Comparison of ENCODE assay signal across 8 cellular contexts in genomic region chr11:3057069-3057963, GRCh38. TPM values are rescaled to one million over a fixed set of nuclear protein-coding genes. Genes with fewer than 3 reads are reported as not detected.
DNase-seq lines count a peak whose midpoint lies in the region; ATAC-seq, FAIRE-seq and TF ChIP-seq lines count a peak whose summit lies in the region.

Gene CARS1 (minus strand): TSS chr11:3057423. CDS start chr11:3057367, 56 bp downstream.

- peak within 1 kb of the TSS; percentile 79 for H3K27ac Mint-ChIP-seq in CD8-positive, alpha-beta T cell

- peak; percentile 79 to 94 (median 92) for DNase-seq in CD8-positive, alpha-beta T cell
- DNase-seq in HS-27A (ENCODE audit: low read depth) (peak; percentile 66), NOMO-1 (lab: John Stamatoyannopoulos, UW; ENCODE audit: unreplicated experiment in 2 of 2) (peak; percentile 78 to 89), H1 (ENCODE audit: low read depth in 1 of 2, low spot score in 2 of 2) (peak; percentile 59 to 91), mesenchymal stem cell (peak; percentile 97)
- DNase-seq in stimulated activated CD8-positive, alpha-beta memory T cell treated with anti-CD3 and anti-CD28 coated beads, Interleukin-12 subunit alpha, Interleukin-12 subunit beta, amount 100 ng/mL, for 4 hours (ENCODE audit: low read depth), result peak; percentile 90

- WGBS in H1 (ENCODE audit: extremely low coverage in 1 of 2, insufficient coverage in 1 of 2, insufficient read length in 1 of 2, insufficient replicate concordance in 2 of 2, low coverage in 1 of 2, low lambda C conversion rate in 2 of 2, missing lambda C conversion rate in 1 of 2), 2 experiments, result 5% methylated on average over 58 of the region's 68 CpGs; no CpG with 5 or more reads in 1 of the 2 experiments
- WGBS in mesenchymal stem cell, result 2% methylated on average over 64 of the region's 68 CpGs

- peaks cover 38% of the 10 kb centered on the region for H3K4me1 Mint-ChIP-seq in CD8-positive, alpha-beta T cell (ENCODE audit: low read depth)

- TF ChIP-seq EP300 in H1 (IDR thresholded peaks at IDR 0.05; ENCODE audit: borderline replicate concordance in 1 of 2, low read depth in 2 of 2, low read length in 2 of 2), result no peak

- H4K91ac ChIP-seq in H1 (replicated peaks; ENCODE audit: insufficient read length, low read length), result peak within 1 kb of the TSS; percentile 91
- H4K91ac ChIP-seq in mesenchymal stem cell (ENCODE audit: low read length), result peak within 1 kb of the TSS; percentile 96

- peak within 1 kb of the TSS; percentile 98 for H4K5ac ChIP-seq in H1 (ENCODE audit: insufficient read length, low read depth, low read length)

- H3K9ac ChIP-seq in H1 (replicated peaks in 1 of 4; ENCODE audit: extremely low read depth in 1 of 4, low read depth in 3 of 4, low read length in 3 of 4) (peak within 1 kb of the TSS; percentile 78 to 91 (median 89)), mesenchymal stem cell (ENCODE audit: low read length) (peak within 1 kb of the TSS; percentile 97)

- ATAC-seq in CD8-positive, alpha-beta T cell, result peak; percentile 97
- peak; percentile 98 for ATAC-seq in GM19467 (IDR thresholded peaks at IDR 0.05; ENCODE audit: unreplicated experiment)

- H3K4me1 ChIP-seq in CD8-positive, alpha-beta T cell (ENCODE audit: insufficient read depth, low read length), result peaks cover 17% of the 10 kb centered on the region
- peaks cover 0 to 12% (median 5%) of the 10 kb centered on the region in 4 experiments; a peak in 5 of 7 replicates for H3K4me1 ChIP-seq in H1 (replicated peaks in 1 of 4; ENCODE audit: control insufficient read depth in 3 of 4, insufficient read depth in 4 of 4, low read length in 3 of 4)
- peaks cover 24% of the 10 kb centered on the region for H3K4me1 ChIP-seq in mesenchymal stem cell (ENCODE audit: control insufficient read depth, insufficient read depth, low read depth, low read length)

- no peaks in the 10 kb centered on the region for H3K9me3 Mint-ChIP-seq in CD8-positive, alpha-beta T cell

- POLR2A ChIA-PET in CD8-positive, alpha-beta T cell (lab: Charles Lee), result interaction anchor here (0.6 to 1.7 kb wide), 6 partner anchors 20 to 553 kb away, joined by 3 to 8 read pairs (median 4); partner anchors contain the start of gene NAP1L4
- POLR2A ChIA-PET in activated CD8-positive, alpha-beta memory T cell treated with anti-CD3 and anti-CD28 coated beads for 36 hours (lab: Charles Lee), result interaction anchor here (0.7 to 1.2 kb wide), 6 partner anchors 34 to 322 kb away, joined by 3 to 4 read pairs (median 4); partner anchors contain the start of genes NAP1L4, PHLDA2 and ZNF195
- POLR2A ChIA-PET in H1 (lab: Charles Lee; ENCODE audit: partially characterized antibody), result interaction anchor here (0.6 to 3.7 kb wide), 24 partner anchors 8 to 322 kb away, joined by 3 to 32 read pairs (median 4); partner anchors contain the start of genes NAP1L4 and ZNF195

- H3K27me3 Mint-ChIP-seq in CD8-positive, alpha-beta T cell (ENCODE audit: low read depth), result no peaks in the 10 kb centered on the region

- H3K36me3 Mint-ChIP-seq in CD8-positive, alpha-beta T cell, result peaks cover 12% of the 10 kb centered on the region

- H3K4ac ChIP-seq in H1 (replicated peaks; ENCODE audit: insufficient read length, low read depth, low read length) (peak within 1 kb of the TSS; percentile 21), mesenchymal stem cell (ENCODE audit: low read depth in 1 of 2, low read length in 2 of 2) (peak within 1 kb of the TSS; percentile 86 to 97)

- H3K18ac ChIP-seq in H1 (ENCODE audit: extremely low read depth, low read length), result peak within 1 kb of the TSS; percentile 99
- peak within 1 kb of the TSS; percentile 90 to 95 for H3K18ac ChIP-seq in mesenchymal stem cell (ENCODE audit: low read depth in 1 of 2, low read length in 2 of 2)

- H4K20me1 ChIP-seq in H1 (replicated peaks in 1 of 2; ENCODE audit: control insufficient read depth in 1 of 2, insufficient read depth in 2 of 2, low read length in 2 of 2), result peaks cover 10 to 14% of the 10 kb centered on the region in 2 experiments

- no peak within 1 kb of the TSS for H3K23ac ChIP-seq in H1 (ENCODE audit: insufficient read length)
- peak within 1 kb of the TSS; percentile 24 to 77 for H3K23ac ChIP-seq in mesenchymal stem cell (ENCODE audit: low read length in 2 of 2)

- H2BK120ac ChIP-seq in H1 (replicated peaks; ENCODE audit: low read depth, low read length) (peak within 1 kb of the TSS; percentile 86), mesenchymal stem cell (ENCODE audit: low read depth, low read length) (peak within 1 kb of the TSS; percentile 98)

- no peak for TF ChIP-seq CTCF in CD8-positive, alpha-beta T cell (IDR thresholded peaks at IDR 0.05)
- TF ChIP-seq CTCF in H1 (IDR thresholded peaks at IDR 0.05; ENCODE audit: control extremely low read depth in 1 of 3, insufficient read depth in 1 of 3, low read depth in 1 of 3, low read length in 3 of 3), result no peak

- peaks cover 15% of the 10 kb centered on the region for H3K79me1 ChIP-seq in H1 (ENCODE audit: low read depth, low read length)
- peaks cover 14% of the 10 kb centered on the region for H3K79me1 ChIP-seq in mesenchymal stem cell (replicated peaks; ENCODE audit: low read length, poor library complexity, severe bottlenecking)

- H3K4me3 ChIP-seq in CD8-positive, alpha-beta T cell (ENCODE audit: low read depth, low read length), result peak within 1 kb of the TSS; percentile 93
- H3K4me3 ChIP-seq in H1 (ENCODE audit: extremely low read depth in 1 of 4, insufficient read depth in 2 of 4, low read depth in 3 of 4, low read length in 4 of 4) (peak within 1 kb of the TSS; percentile 80 to 96 (median 87)), mesenchymal stem cell (ENCODE audit: insufficient read depth in 1 of 2, low read depth in 1 of 2, low read length in 2 of 2) (peak within 1 kb of the TSS; percentile 96)

- H3K9me3 ChIP-seq in CD8-positive, alpha-beta T cell (ENCODE audit: low read length), result no peaks in the 10 kb centered on the region
- H3K9me3 ChIP-seq in H1 (ENCODE audit: insufficient read depth in 2 of 2, low read depth in 1 of 2, low read length in 1 of 2), result no peaks in the 10 kb centered on the region
- no peaks in the 10 kb centered on the region for H3K9me3 ChIP-seq in mesenchymal stem cell (ENCODE audit: control insufficient read depth, low read length)

- H3K79me2 ChIP-seq in H1 (ENCODE audit: control insufficient read depth in 1 of 2, insufficient read depth in 2 of 2, low read length in 2 of 2), result peaks cover 21 to 42% of the 10 kb centered on the region in 2 experiments

- peak within 1 kb of the TSS; percentile 87 for H3K4me3 Mint-ChIP-seq in CD8-positive, alpha-beta T cell

- no peak for TF ChIP-seq RAD21 in H1 (IDR thresholded peaks at IDR 0.05 in 1 of 2, conservative IDR thresholded peaks at IDR 0.05 in 1 of 2; ENCODE audit: low read depth in 2 of 2, low read length in 2 of 2)

- no peaks in the 10 kb centered on the region for H3K27me3 ChIP-seq in CD8-positive, alpha-beta T cell (ENCODE audit: insufficient read depth, low read length)
- no peaks in the 10 kb centered on the region for H3K27me3 ChIP-seq in H1 (replicated peaks in 1 of 4; ENCODE audit: control insufficient read depth in 3 of 4, extremely low read depth in 1 of 4, insufficient read depth in 3 of 4, low read length in 3 of 4)
- H3K27me3 ChIP-seq in mesenchymal stem cell (ENCODE audit: control insufficient read depth in 1 of 2, insufficient read depth in 1 of 2, low read length in 2 of 2), result no peaks in the 10 kb centered on the region

- no peak within 1 kb of the TSS for H2AK5ac ChIP-seq in H1 (ENCODE audit: low read depth, low read length)
- H2AK5ac ChIP-seq in mesenchymal stem cell (ENCODE audit: low read length, severe bottlenecking), result no peak within 1 kb of the TSS

- H2BK12ac ChIP-seq in H1 (ENCODE audit: low read depth, low read length) (peak within 1 kb of the TSS; percentile 39; the same call in 1 of the 2 replicates), mesenchymal stem cell (ENCODE audit: low read length in 2 of 2) (peak within 1 kb of the TSS; percentile 71 to 90)

- no peak within 1 kb of the TSS for H2BK20ac ChIP-seq in H1 (ENCODE audit: low read length)

- H2BK15ac ChIP-seq in H1 (ENCODE audit: low read length) (peak within 1 kb of the TSS; percentile 92; the same call in 1 of the 2 replicates), mesenchymal stem cell (ENCODE audit: low read depth, poor library complexity, severe bottlenecking) (peak within 1 kb of the TSS; percentile 93)

- peak within 1 kb of the TSS; percentile 90 for H3K14ac ChIP-seq in H1 (ENCODE audit: insufficient read length)
- H3K14ac ChIP-seq in mesenchymal stem cell (ENCODE audit: low read length in 2 of 2), result peak within 1 kb of the TSS in 1 of 2 experiments; percentile 57

- H2AFZ ChIP-seq in H1 (ENCODE audit: low read length), result peak within 1 kb of the TSS; percentile 74; the same call in 1 of the 2 replicates
- peak within 1 kb of the TSS; percentile 94 for H2AFZ ChIP-seq in mesenchymal stem cell (ENCODE audit: low read depth, low read length)

- H3K36me3 ChIP-seq in CD8-positive, alpha-beta T cell (ENCODE audit: insufficient read depth, low read length), result no peaks in the 10 kb centered on the region
- peaks cover 0 to 14% (median 2%) of the 10 kb centered on the region in 4 experiments; a peak in 3 of 8 replicates for H3K36me3 ChIP-seq in H1 (ENCODE audit: control insufficient read depth in 2 of 4, insufficient read depth in 4 of 4, low read length in 3 of 4)
- peaks cover 15 to 23% of the 10 kb centered on the region in 2 experiments for H3K36me3 ChIP-seq in mesenchymal stem cell (ENCODE audit: control insufficient read depth in 1 of 2, insufficient read depth in 2 of 2, low read depth in 1 of 2, low read length in 2 of 2)

- H3K56ac ChIP-seq in H1 (replicated peaks; ENCODE audit: insufficient read length, low read depth, low read length), result peak within 1 kb of the TSS; percentile 90

- TF ChIP-seq POLR2A in H1 (IDR thresholded peaks at IDR 0.05; ENCODE audit: control extremely low read depth in 1 of 2, low read depth in 2 of 2, low read length in 2 of 2), result peak; percentile 41 to 53; a peak in 2 of 3 replicates

- H3K4me2 ChIP-seq in H1 (ENCODE audit: insufficient read depth in 1 of 2, low read depth in 2 of 2, low read length in 2 of 2) (peak within 1 kb of the TSS; percentile 53 to 86), mesenchymal stem cell (ENCODE audit: low read length, poor library complexity, severe bottlenecking) (peak within 1 kb of the TSS; percentile 83)

- intact Hi-C loops in CD8-positive, alpha-beta T cell (cut with DNase I, micrococcal nuclease), result loop anchor here (1.0 to 5.0 kb wide), 12 partner anchors 20 to 785 kb away; partner anchors contain the start of genes CDKN1C (in 2 of the 2), NAP1L4 (in 2 of the 2), TSSC4 (in 2 of the 2) and CD81 (in 1 of the 2)

- H4K8ac ChIP-seq in H1 (ENCODE audit: extremely low read depth, insufficient read depth, low read length) (peak within 1 kb of the TSS; percentile 96), mesenchymal stem cell (ENCODE audit: low read length) (peak within 1 kb of the TSS; percentile 98)

- H3K27ac ChIP-seq in CD8-positive, alpha-beta T cell (ENCODE audit: low read depth, low read length), result peak within 1 kb of the TSS; percentile 73
- peak within 1 kb of the TSS; percentile 62 for H3K27ac ChIP-seq in H1 (ENCODE audit: low read depth, low read length)
- no peak within 1 kb of the TSS for H3K27ac ChIP-seq in mesenchymal stem cell (ENCODE audit: low read length, poor library complexity, severe bottlenecking)

- peaks cover 6% of the 10 kb centered on the region; the same call in 1 of the 2 replicates for H3K23me2 ChIP-seq in H1 (ENCODE audit: low read depth, low read length)

- H2BK5ac ChIP-seq in H1 (ENCODE audit: low read depth, low read length) (peak within 1 kb of the TSS; percentile 96), mesenchymal stem cell (ENCODE audit: low read depth, low read length, poor library complexity, severe bottlenecking) (peak within 1 kb of the TSS; percentile 60)

- CTCF ChIA-PET in CD8-positive, alpha-beta T cell (lab: Charles Lee), result interaction anchor here (0.8 to 2.9 kb wide), 4 partner anchors 9 to 43 kb away, joined by 3 to 9 read pairs (median 4); no protein-coding TSS in a partner anchor
- CTCF ChIA-PET in activated CD8-positive, alpha-beta memory T cell treated with anti-CD3 and anti-CD28 coated beads for 36 hours (lab: Charles Lee), result interaction anchor here (1.1 kb wide), 1 partner anchor 524 kb away, joined by 4 read pairs; no protein-coding TSS in a partner anchor
- CTCF ChIA-PET in H1 (lab: Charles Lee; ENCODE audit: partially characterized antibody), result interaction anchor here (0.6 to 3.9 kb wide), 5 partner anchors 12 to 1553 kb away, joined by 3 to 12 read pairs (median 4); no protein-coding TSS in a partner anchor

- no peak for FAIRE-seq in H1 (lab: Jason Lieb, UNC)

RNA-seq across cellular contexts. Expression of gene CARS1, which starts in this region (rescaled TPM):
- 10 to 100 TPM; 34.2 to 34.7 TPM for total RNA-seq in CD8-positive, alpha-beta T cell
- 10 to 100 TPM; 92.4 to 96.8 TPM for total RNA-seq in activated CD8-positive, alpha-beta memory T cell treated with anti-CD3 and anti-CD28 coated beads for 36 hours
- total RNA-seq in H1 (2021; fragmentation: NEBNext Ultra II Directional; extraction: Animal tissue kit (Norgen Biotek cat#: 25700)), result 89.4 and 100 TPM in 2 replicates
- 44.1 and 52.2 TPM in 2 replicates for polyA plus RNA-seq in H1 (2011; rRNA removed)
- polyA plus RNA-seq in H1 (2011; cell fraction: cytosol; rRNA removed), result 80.1 TPM
- 153 TPM for polyA plus RNA-seq in H1 (2011; cell fraction: nucleus; rRNA removed)
- 66.9 to 85.6 TPM (median 81.2 TPM) in 4 replicates for polyA plus RNA-seq in H1 (2012, experiment 1 of 2)
- polyA plus RNA-seq in H1 (2012, experiment 2 of 2), result 40.9 TPM
- 50.9 TPM for polyA plus RNA-seq in H1 (2013, experiment 1 of 2)
- polyA plus RNA-seq in H1 (2013, experiment 2 of 2), result 47.6 TPM
- 61.8 and 68.1 TPM in 2 replicates for polyA minus RNA-seq in H1 (2011; rRNA and poly(A)+ RNA removed)
- polyA minus RNA-seq in H1 (2011; cell fraction: cytosol; rRNA and poly(A)+ RNA removed), result 33.2 TPM
- polyA minus RNA-seq in H1 (2011; cell fraction: nucleus; rRNA and poly(A)+ RNA removed), result 83.4 TPM
- polyA plus RNA-seq in mesenchymal stem cell (2013, experiment 1 of 2), result 70.6 TPM
- 69.9 TPM for polyA plus RNA-seq in mesenchymal stem cell (2013, experiment 2 of 2)
